8 cellular contexts compared by ENCODE assay signal in the genomic region with DNA sequence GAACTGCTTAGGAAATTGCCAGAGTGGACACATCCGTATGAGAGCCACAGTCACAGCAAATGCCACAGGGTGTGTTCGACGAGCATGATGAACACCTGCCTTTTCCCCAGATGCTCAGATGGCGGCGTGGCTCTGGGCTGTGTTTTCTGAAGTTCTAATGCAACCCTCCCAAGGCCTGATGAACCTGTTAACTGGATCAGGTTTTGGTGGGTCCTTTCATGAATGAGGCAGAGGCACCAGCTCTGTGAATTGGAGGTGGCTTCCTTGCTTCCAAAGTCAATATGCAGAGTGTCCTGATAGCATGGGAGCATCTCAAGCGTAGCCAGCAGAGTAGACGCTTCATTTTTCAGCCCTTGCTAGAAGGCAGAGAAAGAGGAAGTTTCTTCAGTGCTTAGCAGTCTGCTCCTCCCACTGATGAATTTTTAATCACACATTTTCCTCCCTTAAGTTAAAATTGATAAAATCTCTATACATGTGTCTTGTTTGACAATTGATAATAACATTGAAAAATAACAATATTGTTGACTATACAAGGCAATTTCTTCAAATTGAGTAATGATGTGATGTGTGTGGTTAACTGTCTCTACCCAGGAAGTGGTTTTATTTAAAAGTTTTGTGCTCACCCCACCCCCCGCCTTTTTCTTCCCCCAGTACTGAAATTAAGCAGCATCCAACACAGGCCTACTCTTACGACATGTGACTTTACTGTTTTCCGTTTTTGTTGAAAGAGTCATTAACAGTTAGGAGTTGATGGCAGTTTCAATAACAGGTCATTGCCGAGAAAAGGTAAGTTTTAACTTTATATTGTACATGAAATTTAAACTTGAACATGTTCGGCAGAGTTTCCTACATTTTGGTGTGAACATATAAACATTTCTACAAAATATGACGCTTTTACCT. TPM values are rescaled to one million over a fixed set of nuclear protein-coding genes. Genes with fewer than 3 reads are reported as not detected.
DNase-seq lines count a peak whose midpoint lies in the region; ATAC-seq, FAIRE-seq and TF ChIP-seq lines count a peak whose summit lies in the region.

Gene ARHGAP15, plus strand, starts transcription at position 739 of the 900 bp plus-strand sequence.

- H3K36me3 ChIP-seq in OCI-LY1 (ENCODE audit: insufficient read depth, low read length) = peaks cover 8% of the 10 kb centered on the region
- no peaks in the 10 kb centered on the region for H3K36me3 ChIP-seq in mucosa of stomach (ENCODE audit: control insufficient read depth, insufficient read depth, low read length)

- H3K4me3 ChIP-seq in OCI-LY1 (ENCODE audit: low read depth, low read length, poor library complexity, severe bottlenecking) = peak within 1 kb of the TSS; percentile 82
- no peak within 1 kb of the TSS for H3K4me3 ChIP-seq in mucosa of stomach (ENCODE audit: low read length)

- H3K9ac ChIP-seq in OCI-LY1 (ENCODE audit: low read length) (peak within 1 kb of the TSS; percentile 89), mucosa of stomach (ENCODE audit: low read length) (peak within 1 kb of the TSS; percentile 7)

- H3K27me3 ChIP-seq in OCI-LY1 (ENCODE audit: insufficient read depth, low read length) = no peaks in the 10 kb centered on the region
- no peaks in the 10 kb centered on the region for H3K27me3 ChIP-seq in mucosa of stomach (ENCODE audit: control insufficient read depth, insufficient read depth, low read length)

- H3K4me1 ChIP-seq in OCI-LY1 (ENCODE audit: insufficient read depth, low read length, severe bottlenecking) = peaks cover 43% of the 10 kb centered on the region
- H3K4me1 ChIP-seq in mucosa of stomach (ENCODE audit: control insufficient read depth, insufficient read depth, low read length) = no peaks in the 10 kb centered on the region

- H4K20me1 ChIP-seq in OCI-LY1 (ENCODE audit: insufficient read depth, low read length) = no peaks in the 10 kb centered on the region

- DNase-seq in GM18507 (ENCODE audit: extremely low spot score, insufficient read length, low read depth) (peak; percentile 28), HPDE6-E6E7 (ENCODE audit: extremely low spot score) (no peak), H4 (ENCODE audit: low spot score) (no peak)
- peak; percentile 80 to 82 for DNase-seq in activated T-cell treated with anti-CD3 and anti-CD28 coated beads, Interleukin-2, amount 50 U/mL, for 48 hours

- peaks cover 48% of the 10 kb centered on the region for H3K79me2 ChIP-seq in OCI-LY1 (ENCODE audit: insufficient read depth, low read length)

- no peaks in the 10 kb centered on the region; the same call in 1 of the 2 replicates for H3F3A ChIP-seq in OCI-LY1 (ENCODE audit: insufficient read depth, low read length)

- ATAC-seq in HG02678 (IDR thresholded peaks at IDR 0.05; ENCODE audit: unreplicated experiment) = peak; percentile 88

- H3K9me3 ChIP-seq in OCI-LY1 (ENCODE audit: low read length) = no peaks in the 10 kb centered on the region
- no peaks in the 10 kb centered on the region for H3K9me3 ChIP-seq in mucosa of stomach (ENCODE audit: control insufficient read depth, low read length)

- peak within 1 kb of the TSS; percentile 70 for H2AFZ ChIP-seq in OCI-LY1 (ENCODE audit: low read length)

- H3K4me2 ChIP-seq in OCI-LY1 (ENCODE audit: low read length) = peak within 1 kb of the TSS; percentile 92

- peak within 1 kb of the TSS; percentile 97 for H3K27ac ChIP-seq in OCI-LY1 (ENCODE audit: low read depth, low read length, poor library complexity, severe bottlenecking)
- H3K27ac ChIP-seq in temporal lobe (ENCODE audit: low read depth, low read length) = no peak within 1 kb of the TSS

- FAIRE-seq in GM18507 (lab: Jason Lieb, UNC) = peak; percentile 98

- peak; percentile 53 for TF ChIP-seq CTCF in OCI-LY1 (IDR thresholded peaks at IDR 0.05; ENCODE audit: low read length)

- H3K9me2 ChIP-seq in OCI-LY1 (ENCODE audit: low read depth, low read length) = no peaks in the 10 kb centered on the region

RNA-seq across cellular contexts. Expression of gene ARHGAP15, which starts in this region (rescaled TPM):
- 19.9 TPM for total RNA-seq in temporal lobe
- total RNA-seq in H4 (2014; rRNA removed; shearing (Covaris generic)) = 0.15 TPM in 1 of 2 replicates, not detected in the other

Comparison
In these comparisons a context has a peak if more than half of its experiments do, and no peak if none do; other contexts are left out.
1. RNA of gene ARHGAP15 (total RNA-seq): 19.9 TPM in temporal lobe (single experiment); 0.15 TPM in H4; every median in the first group is over 10 times any median in the second.
2. DNase-seq: peak in GM18507 (single experiment) and activated T-cell treated with anti-CD3 and anti-CD28 coated beads, Interleukin-2, amount 50 U/mL, for 48 hours (2 of 2); none in HPDE6-E6E7 (single experiment) and H4 (single experiment).